Comparison of ENCODE assay signal across 1 cellular context in genomic region chr9:72628191-72628590, GRCh38.
TF ChIP-seq lines count a peak whose summit lies in the region.

No MANE protein-coding gene starts in this region.

TF ChIP-seq in H1, 55 proteins besides CTCF, POLR2A, EP300 and RAD21:
- TF ChIP-seq RBBP5 (IDR thresholded peaks at IDR 0.05; ENCODE audit: borderline replicate concordance, low read depth, low read length) (no peak), SUZ12 (IDR thresholded peaks at IDR 0.05; ENCODE audit: low read length) (no peak), CEBPB (IDR thresholded peaks at IDR 0.05; ENCODE audit: low read depth, low read length) (no peak), JUND (IDR thresholded peaks at IDR 0.05; ENCODE audit: low read length) (no peak), E2F6 (IDR thresholded peaks at IDR 0.05) (no peak), SP1 (IDR thresholded peaks at IDR 0.05; ENCODE audit: low read depth, low read length) (no peak)
